In the genomic region with DNA sequence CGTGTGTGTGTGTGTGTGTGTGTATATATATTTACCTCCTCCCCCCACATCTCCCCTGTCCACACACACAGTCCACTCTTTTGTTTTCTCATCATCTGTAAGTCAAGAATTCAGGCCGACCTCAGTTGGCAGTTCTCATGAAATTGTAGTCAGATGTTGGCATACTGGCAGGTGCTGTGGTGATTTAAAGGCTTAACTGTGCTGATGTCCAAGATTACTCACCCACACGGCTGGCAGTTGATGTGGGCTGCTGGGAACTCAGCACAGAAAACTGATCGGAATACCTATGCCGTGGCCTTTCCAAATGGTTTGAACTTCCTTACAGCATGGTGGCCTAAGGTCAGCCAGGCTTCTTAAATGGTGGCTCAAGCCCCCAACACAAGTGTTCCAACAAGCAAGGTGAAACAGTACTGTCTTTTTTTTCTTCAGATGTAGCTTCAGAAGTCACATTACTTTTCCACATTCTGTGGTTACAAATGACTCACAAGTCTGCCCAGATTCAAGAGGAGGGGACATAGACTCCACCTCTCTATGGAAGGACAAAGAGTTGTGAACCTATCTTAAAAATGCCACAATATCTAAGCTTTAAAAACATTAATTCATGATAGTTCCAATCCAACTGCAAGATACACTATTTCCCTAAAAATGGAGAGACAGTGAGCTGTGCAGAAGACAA, we compare ENCODE assay signal across 18 cellular contexts.
"Had no signal": no experiment of that assay in that cellular context is flagged by ENCODE, and none has a peak within 500 bp of the region (broad histone marks: within the 10 kb centered on the region; RNA-seq: fewer than 3 reads in every experiment).

No MANE protein-coding gene starts in this region.

- H3K27me3 ChIP-seq: neutrophil, right atrium auricular region, suprapubic skin had no signal

- H3K4me1 ChIP-seq: right atrium auricular region, suprapubic skin had no signal

- DNase-seq: activated CD4-positive, alpha-beta memory T cell treated with anti-CD3 and anti-CD28 coated beads for 36 hours; activated CD4-positive, alpha-beta T cell treated with anti-CD3 and anti-CD28 coated beads for 36 hours; activated CD8-positive, alpha-beta memory T cell treated with anti-CD3 and anti-CD28 coated beads, Interleukin-2, amount 10 ng/mL, durations not matched to agents 7 days and 5 days; activated effector memory CD4-positive, alpha-beta T cell treated with Interleukin-2 at 50 U/mL for 16 hours; activated naive CD8-positive, alpha-beta T cell treated with anti-CD3 and anti-CD28 coated beads for 36 hours; activated T-cell treated with anti-CD3 and anti-CD28 coated beads, Interleukin-2, amount 50 U/mL, for 24 hours; endodermal cell; erythroblast; naive thymus-derived CD8-positive, alpha-beta T cell; stimulated activated CD4-positive, alpha-beta T cell treated with anti-CD3 and anti-CD28 coated beads, Interleukin-4, amount 100 ng/mL, for 4 hours; stimulated activated naive CD8-positive, alpha-beta T cell treated with anti-CD3 and anti-CD28 coated beads, Interleukin-15, Interleukin-2, amounts not matched to agents 100 U/mL and 50 U/mL, for 24 hours; T-helper 17 cell had no signal

- H3K9me3 ChIP-seq: neutrophil had no signal

- H3K4me3 ChIP-seq: dorsolateral prefrontal cortex, lung, right atrium auricular region, skin epidermis, suprapubic skin had no signal

- ATAC-seq: activated CD4-positive, alpha-beta T cell treated with anti-CD3 and anti-CD28 coated beads for 36 hours; activated CD8-positive, alpha-beta memory T cell treated with anti-CD3 and anti-CD28 coated beads, Interleukin-2, amount 10 ng/mL, durations not matched to agents 7 days and 5 days; naive thymus-derived CD8-positive, alpha-beta T cell; stimulated activated naive CD8-positive, alpha-beta T cell treated with anti-CD3 and anti-CD28 coated beads, Interleukin-15, Interleukin-2, amounts not matched to agents 100 U/mL and 50 U/mL, for 24 hours; T-helper 17 cell had no signal

- H3K36me3 ChIP-seq: neutrophil, right atrium auricular region, suprapubic skin had no signal

- H3K27ac ChIP-seq: dorsolateral prefrontal cortex, neutrophil, right atrium auricular region, skin epidermis, suprapubic skin had no signal
